24 cellular contexts compared by ENCODE assay signal in genomic region chr3:143274291-143274690, GRCh38.
"Had no signal": no experiment of that assay in that cellular context is flagged by ENCODE, and none has a peak within 500 bp of the region (broad histone marks: within the 10 kb centered on the region; RNA-seq: fewer than 3 reads in every experiment).

No MANE protein-coding gene starts in this region.

- H3K36me3 Mint-ChIP-seq: stimulated activated effector memory CD8-positive, alpha-beta T cell treated with anti-CD3 and anti-CD28 coated beads, Interleukin-12 subunit alpha, Interleukin-12 subunit beta, amount 100 ng/mL, for 72 hours; stimulated activated memory B cell treated with anti-CD40 and anti-IgM and Interleukin-4, amounts not matched to agents 10 μg/mL and 1 μg/mL and 100 μg/mL, for 72 hours; type B pancreatic cell had no signal

- H3K27me3 Mint-ChIP-seq: stimulated activated memory B cell treated with anti-CD40 and anti-IgM and Interleukin-4, amounts not matched to agents 10 μg/mL and 1 μg/mL and 100 μg/mL, for 72 hours; stimulated activated naive B cell treated with anti-CD40 and anti-IgM and Interleukin-4, amounts not matched to agents 10 μg/mL and 1 μg/mL and 100 μg/mL, for 72 hours; stimulated activated naive CD8-positive, alpha-beta T cell treated with anti-CD3 and anti-CD28 coated beads, Interleukin-15, amount 100 ng/mL, for 72 hours; stimulated activated naive CD8-positive, alpha-beta T cell treated with anti-CD3 and anti-CD28 coated beads, Interleukin-15, Interleukin-2, amounts not matched to agents 100 ng/mL and 50 ng/mL, for 24 hours; type B pancreatic cell had no signal

- H3K9me3 Mint-ChIP-seq: stimulated activated effector memory CD8-positive, alpha-beta T cell treated with anti-CD3 and anti-CD28 coated beads, Interleukin-12 subunit alpha, Interleukin-12 subunit beta, amount 100 ng/mL, for 72 hours; stimulated activated memory B cell treated with anti-CD40 and anti-IgM and Interleukin-4, amounts not matched to agents 10 μg/mL and 1 μg/mL and 100 μg/mL, for 72 hours; stimulated activated naive CD8-positive, alpha-beta T cell treated with anti-CD3 and anti-CD28 coated beads, Interleukin-15, amount 100 ng/mL, for 72 hours; stimulated activated naive CD8-positive, alpha-beta T cell treated with anti-CD3 and anti-CD28 coated beads, Interleukin-15, Interleukin-2, amounts not matched to agents 100 ng/mL and 50 ng/mL, for 24 hours; type B pancreatic cell had no signal

- DNase-seq: stimulated activated CD4-positive, alpha-beta T cell treated with anti-CD3 and anti-CD28 coated beads, Interleukin-2, amount 100 ng/mL, for 48 hours; stimulated activated CD4-positive, alpha-beta T cell treated with anti-CD3 and anti-CD28 coated beads, Interleukin-4, amount 100 ng/mL, for 1 hour; stimulated activated CD4-positive, alpha-beta T cell treated with anti-CD3 and anti-CD28 coated beads, Interleukin-4, amount 100 ng/mL, for 24 hours; stimulated activated CD4-positive, alpha-beta T cell treated with anti-CD3 and anti-CD28 coated beads, Interleukin-4, amount 100 ng/mL, for 4 hours; stimulated activated CD8-positive, alpha-beta memory T cell treated with anti-CD3 and anti-CD28 coated beads, Interleukin-4, amount 100 ng/mL, for 48 hours; stimulated activated naive B cell treated with anti-CD40 and anti-IgM and Interleukin-4, amounts not matched to agents 10 μg/mL and 1 μg/mL and 100 μg/mL, for 72 hours; stimulated activated naive CD4-positive, alpha-beta T cell; stimulated activated naive CD4-positive, alpha-beta T cell treated with Interleukin-2 at 50 U/mL for 16 hours; stimulated activated naive CD8-positive, alpha-beta T cell treated with anti-CD3 and anti-CD28 coated beads, Interleukin-15, amount 100 ng/mL, for 72 hours; stimulated activated naive CD8-positive, alpha-beta T cell treated with anti-CD3 and anti-CD28 coated beads, Interleukin-15, Interleukin-2, amounts not matched to agents 100 U/mL and 50 U/mL, for 24 hours; stomach; substantia nigra; testis; thyroid gland; tibial artery; transverse colon; trophoblast cell; upper lobe of left lung; upper lobe of right lung; uterus had no signal

- ATAC-seq: stimulated activated effector memory CD8-positive, alpha-beta T cell treated with anti-CD3 and anti-CD28 coated beads, Interleukin-12 subunit alpha, Interleukin-12 subunit beta, amount 100 ng/mL, for 72 hours; stimulated activated memory B cell treated with anti-CD40 and anti-IgM and Interleukin-4, amounts not matched to agents 10 μg/mL and 1 μg/mL and 100 μg/mL, for 72 hours; stimulated activated naive B cell treated with anti-CD40 and anti-IgM and Interleukin-4, amounts not matched to agents 10 μg/mL and 1 μg/mL and 100 μg/mL, for 72 hours; stimulated activated naive CD8-positive, alpha-beta T cell treated with anti-CD3 and anti-CD28 coated beads, Interleukin-15, amount 100 ng/mL, for 72 hours; stimulated activated naive CD8-positive, alpha-beta T cell treated with anti-CD3 and anti-CD28 coated beads, Interleukin-15, Interleukin-2, amounts not matched to agents 100 U/mL and 50 U/mL, for 24 hours; upper lobe of right lung had no signal

- H3K4me3 Mint-ChIP-seq: stimulated activated effector memory CD8-positive, alpha-beta T cell treated with anti-CD3 and anti-CD28 coated beads, Interleukin-12 subunit alpha, Interleukin-12 subunit beta, amount 100 ng/mL, for 72 hours; stimulated activated memory B cell treated with anti-CD40 and anti-IgM and Interleukin-4, amounts not matched to agents 10 μg/mL and 1 μg/mL and 100 μg/mL, for 72 hours; stimulated activated naive B cell treated with anti-CD40 and anti-IgM and Interleukin-4, amounts not matched to agents 10 μg/mL and 1 μg/mL and 100 μg/mL, for 72 hours; stimulated activated naive CD8-positive, alpha-beta T cell treated with anti-CD3 and anti-CD28 coated beads, Interleukin-15, amount 100 ng/mL, for 72 hours; stimulated activated naive CD8-positive, alpha-beta T cell treated with anti-CD3 and anti-CD28 coated beads, Interleukin-15, Interleukin-2, amounts not matched to agents 100 ng/mL and 50 ng/mL, for 24 hours; type B pancreatic cell had no signal

- H3K27ac Mint-ChIP-seq: stimulated activated effector memory CD8-positive, alpha-beta T cell treated with anti-CD3 and anti-CD28 coated beads, Interleukin-12 subunit alpha, Interleukin-12 subunit beta, amount 100 ng/mL, for 72 hours; stimulated activated memory B cell treated with anti-CD40 and anti-IgM and Interleukin-4, amounts not matched to agents 10 μg/mL and 1 μg/mL and 100 μg/mL, for 72 hours; stimulated activated naive B cell treated with anti-CD40 and anti-IgM and Interleukin-4, amounts not matched to agents 10 μg/mL and 1 μg/mL and 100 μg/mL, for 72 hours; stimulated activated naive CD8-positive, alpha-beta T cell treated with anti-CD3 and anti-CD28 coated beads, Interleukin-15, amount 100 ng/mL, for 72 hours; stimulated activated naive CD8-positive, alpha-beta T cell treated with anti-CD3 and anti-CD28 coated beads, Interleukin-15, Interleukin-2, amounts not matched to agents 100 ng/mL and 50 ng/mL, for 24 hours; type B pancreatic cell had no signal
